ENCODE assay signal across 21 cellular contexts in genomic region chr2:226738191-226738820, GRCh38.
A peak's percentile ranks its signal among the peaks of the same experiment; 100 is the strongest.
DNase-seq lines count a peak whose midpoint lies in the region; ATAC-seq, FAIRE-seq and TF ChIP-seq lines count a peak whose summit lies in the region.
"Had no signal": no experiment of that assay in that cellular context is flagged by ENCODE, and none has a peak within 500 bp of the region (broad histone marks: within the 10 kb centered on the region; RNA-seq: fewer than 3 reads in every experiment).

No MANE protein-coding gene starts in this region.

- no peak overlapping the region for H3K4me2 ChIP-seq in IMR-90 (ENCODE audit: low read depth, low read length)
- peak overlapping the region; percentile 68 for H3K4me2 ChIP-seq in HepG2 (ENCODE audit: low read depth, low read length)
- no peak overlapping the region for H3K4me2 ChIP-seq in MM.1S (ENCODE audit: low read depth, low read length)

- peaks cover 22% of the 10 kb centered on the region for H3K4me1 ChIP-seq in IMR-90 (ENCODE audit: control insufficient read depth, insufficient read depth, low read length)
- peaks cover 67% of the 10 kb centered on the region for H3K4me1 ChIP-seq in HepG2 (ENCODE audit: insufficient read depth, low read length)
- H3K4me1 ChIP-seq in stomach, result peaks cover 21 to 59% (median 37%) of the 10 kb centered on the region in 4 donors
- no peaks in the 10 kb centered on the region for H3K4me1 ChIP-seq in MM.1S (ENCODE audit: low read length)
- H3K4me1 ChIP-seq: BE2C had no signal

- DNase-seq in IMR-90, result no peak
- peak; percentile 54 for DNase-seq in astrocyte of the hippocampus (ENCODE audit: low read depth, low spot score)
- peak; percentile 16 for DNase-seq in HepG2 (ENCODE audit: low spot score)
- no peak for DNase-seq in stomach
- no peak for DNase-seq in G401 (ENCODE audit: low spot score)
- no peak for DNase-seq in MM.1S
- DNase-seq: activated CD4-positive, CD25-positive, alpha-beta regulatory T cell; activated CD8-positive, alpha-beta memory T cell treated with anti-CD3 and anti-CD28 coated beads for 24 hours; activated naive CD4-positive, alpha-beta T cell treated with anti-CD3 and anti-CD28 coated beads, Interleukin-2, amount 10 ng/mL, durations not matched to agents 7 days and 5 days; activated T-cell treated with anti-CD3 and anti-CD28 coated beads, Interleukin-2, amount 50 U/mL, for 48 hours; aorta; BE2C; EL; Kasumi-1; NCI-H2171; SJCRH30; stimulated activated naive B cell treated with anti-CD40 and anti-IgM and Interleukin-4, amounts not matched to agents 10 μg/mL and 1 μg/mL and 100 μg/mL, for 72 hours; tibial artery had no signal

- H3K14ac ChIP-seq in IMR-90 (replicated peaks; ENCODE audit: low read depth, low read length), result no peak overlapping the region

- peaks cover 3% of the 10 kb centered on the region for H3K79me2 ChIP-seq in HepG2 (ENCODE audit: insufficient read depth, low read length)
- no peaks in the 10 kb centered on the region for H3K79me2 ChIP-seq in MM.1S (ENCODE audit: low read length)

- no peak overlapping the region for H4K5ac ChIP-seq in IMR-90 (ENCODE audit: low read depth, low read length)

- H3K27ac ChIP-seq in IMR-90 (ENCODE audit: insufficient read depth, low read length) (no peak overlapping the region), HepG2 (ENCODE audit: extremely low read length, insufficient read depth, low read length) (peak overlapping the region; percentile 66), stomach (peak overlapping the region in 3 of 5 donors; percentile 11 to 19 (median 17)), MM.1S (ENCODE audit: low read length) (no peak overlapping the region)
- H3K27ac ChIP-seq: tibial artery had no signal

- H2AK5ac ChIP-seq in IMR-90 (ENCODE audit: low read depth, low read length), result no peak overlapping the region

- H3K27me3 ChIP-seq in IMR-90 (ENCODE audit: control insufficient read depth, insufficient read depth, low read length), result no peaks in the 10 kb centered on the region
- no peaks in the 10 kb centered on the region for H3K27me3 ChIP-seq in HepG2 (ENCODE audit: control insufficient read depth in 1 of 2, insufficient read depth in 2 of 2, low read length in 2 of 2)
- no peaks in the 10 kb centered on the region for H3K27me3 ChIP-seq in stomach
- H3K27me3 ChIP-seq in MM.1S (replicated peaks; ENCODE audit: insufficient read depth, low read length), result no peaks in the 10 kb centered on the region
- H3K27me3 ChIP-seq: BE2C, SJCRH30, tibial artery had no signal

- POLR2A ChIA-PET in IMR-90 (lab: Charles Lee; ENCODE audit: unreplicated experiment) (no interaction called here), HepG2 (lab: Yijun Ruan, JAX) (interaction anchor here (0.6 to 2.9 kb wide), 7 partner anchors 13 to 623 kb away, joined by 3 to 29 read pairs (median 3); partner anchors contain the start of gene IRS1)

- no peak overlapping the region for H3K56ac ChIP-seq in IMR-90 (ENCODE audit: extremely low read depth, insufficient read depth, low read length)

- dilution Hi-C loops in IMR-90 (cut with HindIII; ENCODE audit: low sequenced_read_pairs, unreplicated experiment), result no loop called here

- no peak overlapping the region for H4K8ac ChIP-seq in IMR-90 (ENCODE audit: low read depth in 2 of 2, low read length in 2 of 2)

- TF ChIP-seq POLR2A in IMR-90 (IDR thresholded peaks at IDR 0.05; ENCODE audit: low read depth, low read length) (no peak), HepG2 (IDR thresholded peaks at IDR 0.05; ENCODE audit: insufficient read depth in 1 of 2, low read depth in 2 of 2, low read length in 2 of 2) (no peak), stomach (IDR thresholded peaks at IDR 0.05) (no peak)

- in situ Hi-C loops in IMR-90 (cut with MboI; ENCODE audit: low sequenced_read_pairs) (no loop called here), HepG2 (cut with HindIII; ENCODE audit: extremely low pct_ligation_motif_present, low pct_unique_long_range_greater_than_20kb) (loop anchor here (10.0 kb wide), 1 partner anchor 56 kb away; the partner anchor contains the start of gene IRS1), G401 (cut with HindIII; ENCODE audit: low sequenced_read_pairs) (no loop called here)

- H3K23ac ChIP-seq in IMR-90 (ENCODE audit: low read depth, low read length), result no peak overlapping the region

- BruUV-seq in IMR-90 (replicated peaks; lab: Mats Ljungman, UMichigan) (no TSS peak), HepG2 (replicated peaks; lab: Mats Ljungman, UMichigan) (no TSS peak)

- H3K9me3 ChIP-seq in IMR-90 (ENCODE audit: control insufficient read depth, insufficient read depth, low read length), result no peaks in the 10 kb centered on the region; the same call in 1 of the 2 replicates
- no peaks in the 10 kb centered on the region for H3K9me3 ChIP-seq in HepG2 (ENCODE audit: low read length)
- H3K9me3 ChIP-seq in stomach, result no peaks in the 10 kb centered on the region
- no peaks in the 10 kb centered on the region for H3K9me3 ChIP-seq in MM.1S (replicated peaks; ENCODE audit: insufficient read depth, low read length)
- H3K9me3 ChIP-seq: BE2C, SJCRH30, tibial artery had no signal

- no peak overlapping the region for H3K4ac ChIP-seq in IMR-90 (ENCODE audit: low read depth, low read length)

- CTCF ChIA-PET in IMR-90 (lab: Yijun Ruan, JAX), result no interaction called here
- CTCF ChIA-PET in HepG2 (lab: Yijun Ruan, JAX; ENCODE audit: low intra/inter-chr PET ratio, low total read pairs), result no interaction called here

- TF ChIP-seq EP300 in HepG2 (IDR thresholded peaks at IDR 0.05; ENCODE audit: low read depth in 2 of 2, low read length in 2 of 2), result peak in 1 of 2 experiments; percentile 66; a peak in 1 of 4 replicates
- no peak for TF ChIP-seq EP300 in HepG2 (CRISPR knock-in tag; IDR thresholded peaks at IDR 0.05; ENCODE audit: borderline replicate concordance)
- no peak for TF ChIP-seq EP300 in stomach (IDR thresholded peaks at IDR 0.05)

- H3K4me3 ChIP-seq in IMR-90 (ENCODE audit: insufficient read depth, low read depth, low read length) (no peak overlapping the region), HepG2 (replicated peaks in 1 of 3; ENCODE audit: insufficient read depth in 1 of 3, low read depth in 2 of 3, low read length in 3 of 3) (peak overlapping the region in 1 of 3 experiments; percentile 33; a peak in 1 of 6 replicates), stomach (no peak overlapping the region), MM.1S (ENCODE audit: low read length) (no peak overlapping the region)
- H3K4me3 ChIP-seq: SJCRH30, tibial artery had no signal

- ATAC-seq in IMR-90 (ENCODE audit: low read depth), result no peak
- peak; percentile 18 for ATAC-seq in HepG2
- no peak for ATAC-seq in GM18520 (IDR thresholded peaks at IDR 0.05; ENCODE audit: unreplicated experiment)
- ATAC-seq: stimulated activated naive B cell treated with anti-CD40 and anti-IgM and Interleukin-4, amounts not matched to agents 10 μg/mL and 1 μg/mL and 100 μg/mL, for 72 hours had no signal

- H4K91ac ChIP-seq in IMR-90 (ENCODE audit: insufficient read depth, low read depth, low read length), result peak overlapping the region; percentile 18; the same call in 1 of the 2 replicates

- H3K36me3 ChIP-seq in IMR-90 (ENCODE audit: control insufficient read depth, insufficient read depth, low read length) (peaks cover 28% of the 10 kb centered on the region), HepG2 (replicated peaks in 1 of 2; ENCODE audit: control insufficient read depth in 1 of 2, insufficient read depth in 2 of 2, low read length in 2 of 2) (peaks cover 0 to 6% of the 10 kb centered on the region in 2 experiments; a peak in 2 of 5 replicates), stomach (peaks cover 0 to 11% (median 2%) of the 10 kb centered on the region in 4 donors), MM.1S (replicated peaks; ENCODE audit: insufficient read depth, low read length) (no peaks in the 10 kb centered on the region)
- H3K36me3 ChIP-seq: BE2C had no signal

- H3K79me1 ChIP-seq in IMR-90 (ENCODE audit: low read depth in 1 of 2, low read length in 2 of 2), result peaks cover 40 to 74% of the 10 kb centered on the region in 2 experiments

- H2AK9ac ChIP-seq in IMR-90 (replicated peaks; ENCODE audit: low read depth, low read length, poor library complexity), result no peak overlapping the region

- H3K9me1 ChIP-seq in IMR-90 (ENCODE audit: insufficient read depth, low read length), result peaks cover 18% of the 10 kb centered on the region

- no peak overlapping the region for H2BK15ac ChIP-seq in IMR-90 (ENCODE audit: low read depth, low read length)

- no peak overlapping the region for H2AFZ ChIP-seq in IMR-90 (replicated peaks; ENCODE audit: low read length, poor library complexity)
- H2AFZ ChIP-seq in HepG2 (ENCODE audit: low read length), result peak overlapping the region; percentile 38
- no peak overlapping the region for H2AFZ ChIP-seq in MM.1S (ENCODE audit: low read length)

- H4K20me1 ChIP-seq in IMR-90 (ENCODE audit: insufficient read depth, low read length) (peaks cover 57% of the 10 kb centered on the region), HepG2 (ENCODE audit: insufficient read depth, low read length) (no peaks in the 10 kb centered on the region), MM.1S (ENCODE audit: insufficient read depth, low read length) (no peaks in the 10 kb centered on the region)

- no peaks in the 10 kb centered on the region for H3K9me2 ChIP-seq in MM.1S (replicated peaks; ENCODE audit: insufficient read depth, low read length)

- no peak overlapping the region for H3K18ac ChIP-seq in IMR-90 (ENCODE audit: low read depth, low read length)

- no peak overlapping the region for H2BK20ac ChIP-seq in IMR-90 (ENCODE audit: low read depth, low read length)

- no peak for FAIRE-seq in HepG2 (lab: Jason Lieb, UNC)
- FAIRE-seq: colon, endometrium had no signal

- no peak overlapping the region for H2BK120ac ChIP-seq in IMR-90 (ENCODE audit: low read depth, low read length)

- no CpG with 5 or more reads among the region's 8 CpGs for WGBS in IMR-90 (ENCODE audit: extremely low coverage in 2 of 2, insufficient read length in 1 of 2), 2 experiments
- 74% methylated on average over 8 of the region's 8 CpGs for WGBS in HepG2 (ENCODE audit: low lambda C conversion rate)
- 78 to 87% (median 82%) methylated on average over 8 of the region's 8 CpGs for WGBS in stomach, 5 donors

- H3F3A ChIP-seq in MM.1S (ENCODE audit: insufficient read depth, low read length), result no peaks in the 10 kb centered on the region

- H3K9ac ChIP-seq in IMR-90 (ENCODE audit: low read depth, low read length) (no peak overlapping the region), HepG2 (ENCODE audit: insufficient read depth, low read depth, low read length) (peak overlapping the region; percentile 38; the same call in 1 of the 2 replicates), MM.1S (ENCODE audit: low read length) (no peak overlapping the region)

- no peak for TF ChIP-seq RAD21 in IMR-90 (IDR thresholded peaks at IDR 0.05; ENCODE audit: low read length)
- TF ChIP-seq RAD21 in HepG2 (CRISPR knock-in tag; IDR thresholded peaks at IDR 0.05), result no peak

- intact Hi-C loops in IMR-90 (cut with micrococcal nuclease), result no loop called here
- intact Hi-C loops in HepG2 (cut with micrococcal nuclease; ENCODE audit: unreplicated experiment), result loop anchor here (10.0 kb wide), 1 partner anchor 84 kb away; no protein-coding TSS in a partner anchor
- intact Hi-C loops in stomach (cut with DNase I; ENCODE audit: low total_unique reads), result no loop called here

- TF ChIP-seq CTCF in IMR-90 (conservative IDR thresholded peaks at IDR 0.05; ENCODE audit: low read depth, low read length) (no peak), HepG2 (CRISPR knock-in tag; IDR thresholded peaks at IDR 0.05) (no peak), stomach (IDR thresholded peaks at IDR 0.05) (no peak), MM.1S (IDR thresholded peaks at IDR 0.05; ENCODE audit: low read length) (no peak)

- H2BK5ac ChIP-seq in IMR-90 (ENCODE audit: low read depth, low read length, poor library complexity, severe bottlenecking), result peak overlapping the region; percentile 18

Comparison
In these comparisons a context has a peak if more than half of its experiments do, and no peak if none do; other contexts are left out.
1. DNase-seq: peak in astrocyte of the hippocampus (single experiment) and HepG2 (single experiment); none in IMR-90 (single experiment), stomach (single experiment), G401 (single experiment) and MM.1S (single experiment).
2. H3K27ac ChIP-seq: peak in HepG2 (single experiment) and stomach (3 of 5); none in IMR-90 (single experiment) and MM.1S (single experiment).